Comparison of ENCODE assay signal across 8 cellular contexts in genomic region chr16:1420540-1421205, GRCh38. TPM values are rescaled to one million over a fixed set of nuclear protein-coding genes. Genes with fewer than 3 reads are reported as not detected.
A peak's percentile ranks its signal among the peaks of the same experiment; 100 is the strongest.
DNase-seq lines count a peak whose midpoint lies in the region; ATAC-seq and TF ChIP-seq lines count a peak whose summit lies in the region.

TSS of gene UQCC4 (minus strand) at chr16:1420747. CDS start at chr16:1420723, 24 bp downstream.

- H3K27me3 Mint-ChIP-seq in nephron progenitor cell (ENCODE audit: low read depth, poor library complexity), result no peaks in the 10 kb centered on the region
- no peaks in the 10 kb centered on the region for H3K27me3 Mint-ChIP-seq in stimulated activated naive CD8-positive, alpha-beta T cell treated with anti-CD3 and anti-CD28 coated beads, Interleukin-15, amount 100 ng/mL, for 72 hours

- peaks cover 43% of the 10 kb centered on the region for H3K4me1 Mint-ChIP-seq in nephron progenitor cell
- peaks cover 63% of the 10 kb centered on the region for H3K4me1 Mint-ChIP-seq in stimulated activated naive CD8-positive, alpha-beta T cell treated with anti-CD3 and anti-CD28 coated beads, Interleukin-15, amount 100 ng/mL, for 72 hours

- no peaks in the 10 kb centered on the region for H3K36me3 ChIP-seq in H7 (replicated peaks; ENCODE audit: control insufficient read depth, insufficient read depth, low read length)

- H3K36me3 Mint-ChIP-seq in nephron progenitor cell (ENCODE audit: low read depth), result peaks cover 5% of the 10 kb centered on the region

- TF ChIP-seq CTCF in fibroblast of the aortic adventitia (IDR thresholded peaks at IDR 0.05; ENCODE audit: insufficient read depth, low read length) (no peak), nephron progenitor cell (IDR thresholded peaks at IDR 0.05) (no peak)

- H3K4me3 ChIP-seq in H7 (ENCODE audit: insufficient read depth, low read depth, low read length), result peak within 1 kb of the TSS; percentile 92
- H3K4me3 ChIP-seq in fibroblast of the aortic adventitia (ENCODE audit: low read depth, low read length), result peak within 1 kb of the TSS; percentile 99

- H3K27ac Mint-ChIP-seq in nephron progenitor cell, result peak within 1 kb of the TSS; percentile 96
- H3K27ac Mint-ChIP-seq in stimulated activated naive CD8-positive, alpha-beta T cell treated with anti-CD3 and anti-CD28 coated beads, Interleukin-15, amount 100 ng/mL, for 72 hours, result peak within 1 kb of the TSS; percentile 97 to 100

- ATAC-seq in stimulated activated naive CD8-positive, alpha-beta T cell treated with anti-CD3 and anti-CD28 coated beads, Interleukin-15, amount 100 ng/mL, for 72 hours, result peak; percentile 97

- H3K9me3 Mint-ChIP-seq in nephron progenitor cell, result peaks cover 15% of the 10 kb centered on the region
- no peaks in the 10 kb centered on the region for H3K9me3 Mint-ChIP-seq in stimulated activated naive CD8-positive, alpha-beta T cell treated with anti-CD3 and anti-CD28 coated beads, Interleukin-15, amount 100 ng/mL, for 72 hours

- DNase-seq in ELF-1 (ENCODE audit: low read depth, low spot score) (peak; percentile 99), H7 (peak; percentile 99), M059J (ENCODE audit: low read depth) (peak; percentile 98), SHP77 (lab: John Stamatoyannopoulos, UW) (peak; percentile 97 to 98), fibroblast of the aortic adventitia (ENCODE audit: low read depth) (peak; percentile 99), nephron progenitor cell (peak; percentile 99)
- peak; percentile 100 for DNase-seq in activated effector memory CD4-positive, alpha-beta T cell treated with anti-CD3 and anti-CD28 coated beads, Interleukin-2, amount 50 U/mL, for 16 hours
- DNase-seq in stimulated activated naive CD8-positive, alpha-beta T cell treated with anti-CD3 and anti-CD28 coated beads, Interleukin-15, amount 100 ng/mL, for 72 hours, result peak; percentile 98 to 99

- H3K4me3 Mint-ChIP-seq in nephron progenitor cell, result peak within 1 kb of the TSS; percentile 94
- H3K4me3 Mint-ChIP-seq in stimulated activated naive CD8-positive, alpha-beta T cell treated with anti-CD3 and anti-CD28 coated beads, Interleukin-15, amount 100 ng/mL, for 72 hours, result peak within 1 kb of the TSS; percentile 91 to 97

- H3K27me3 ChIP-seq in H7 (ENCODE audit: control insufficient read depth, insufficient read depth, low read length), result no peaks in the 10 kb centered on the region

RNA-seq across cellular contexts. Expression of gene UQCC4, which starts in this region (rescaled TPM):
- total RNA-seq in H7 (2014; rRNA removed; shearing (Covaris generic)), result 30.0 and 32.8 TPM in 2 replicates
- total RNA-seq in M059J (2014; rRNA removed; shearing (Covaris generic)), result 21.8 and 23.4 TPM in 2 replicates
- 10.3 and 20.1 TPM in 2 replicates for total RNA-seq in fibroblast of the aortic adventitia (ENCODE audit: low replicate concordance)

Comparison
In these comparisons a context has a peak if more than half of its experiments do, and no peak if none do; other contexts are left out.
1. Peak in every context shown above with its lines: DNase-seq, ATAC-seq and H3K4me3 ChIP-seq.